ENCODE assay signal across 2 cellular contexts in the genomic region with DNA sequence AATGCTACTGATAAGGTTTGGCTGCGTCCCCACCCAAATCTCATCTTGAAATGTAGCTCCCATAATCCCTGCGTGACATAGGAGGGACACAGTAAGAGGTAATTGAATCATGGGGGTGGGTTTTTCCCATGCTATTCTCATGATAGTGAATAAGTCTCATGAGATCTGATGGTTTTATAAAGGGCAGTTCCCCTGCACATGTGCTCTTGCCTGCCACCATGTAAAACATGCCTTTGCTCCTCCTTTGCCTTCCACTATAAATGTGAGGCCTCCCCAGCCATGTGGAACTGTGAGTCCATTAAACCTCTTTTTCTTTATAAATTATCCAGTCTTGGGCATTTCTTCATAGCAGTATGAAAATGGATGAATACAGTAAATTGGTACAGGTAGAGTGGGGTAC. TPM values are rescaled to one million over a fixed set of nuclear protein-coding genes. Genes with fewer than 3 reads are reported as not detected.
"Had no signal": no experiment of that assay in that cellular context is flagged by ENCODE, and none has a peak within 500 bp of the region (broad histone marks: within the 10 kb centered on the region; RNA-seq: fewer than 3 reads in every experiment).

No MANE protein-coding gene starts in this region.

RNA-seq across cellular contexts. Expression of a gene that starts 20.2 kb away (rescaled TPM):
- total RNA-seq: LHCN-M2, MCF 10A had no signal
